In the genomic region with DNA sequence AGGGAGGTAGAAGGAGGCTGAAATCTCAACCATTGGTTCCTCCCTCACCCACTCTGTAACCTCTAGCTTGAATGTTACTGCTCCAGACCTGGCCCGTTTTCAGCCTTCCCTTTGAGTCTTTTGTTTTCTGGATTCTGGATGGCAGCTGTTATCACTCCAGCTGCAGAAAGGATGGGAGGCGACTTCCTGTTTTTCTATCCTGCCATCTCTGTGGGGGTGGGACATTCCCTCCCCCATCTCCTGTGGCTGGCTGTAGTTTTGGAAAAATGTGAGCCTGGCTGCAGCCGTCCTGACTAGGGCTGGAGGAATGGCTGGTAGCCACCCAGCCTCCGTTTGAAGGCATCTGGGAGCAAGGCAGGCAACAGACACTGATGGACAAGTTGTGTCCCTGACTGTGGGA, we compare ENCODE assay signal across 10 cellular contexts. TPM values are rescaled to one million over a fixed set of nuclear protein-coding genes. Genes with fewer than 3 reads are reported as not detected.
A peak's percentile ranks its signal among the peaks of the same experiment; 100 is the strongest.
DNase-seq lines count a peak whose midpoint lies in the region; TF ChIP-seq lines count a peak whose summit lies in the region.
"Had no signal": no experiment of that assay in that cellular context is flagged by ENCODE, and none has a peak within 500 bp of the region (broad histone marks: within the 10 kb centered on the region; RNA-seq: fewer than 3 reads in every experiment).

No MANE protein-coding gene starts in this region.

- H3K4me1 Mint-ChIP-seq in HFFc6 (ENCODE audit: low read depth): peaks cover 41% of the 10 kb centered on the region
- peaks cover 66% of the 10 kb centered on the region for H3K4me1 Mint-ChIP-seq in Calu3 (ENCODE audit: low read depth, unreplicated experiment)

- intact Hi-C loops in Calu3 (cut with micrococcal nuclease; ENCODE audit: unreplicated experiment): loop anchor here (5.0 to 10.0 kb wide), 3 partner anchors 59 to 189 kb away; partner anchors contain the start of gene BMAL2

- CTCF ChIA-PET in AG04450 (lab: Charles Lee) (no interaction called here), Calu3 (lab: Charles Lee) (no interaction called here)

- H3K27me3 ChIP-seq in AG04450 (ENCODE audit: control insufficient read depth, insufficient read depth, low read length): no peaks in the 10 kb centered on the region

- H3K9me3 Mint-ChIP-seq in HFFc6 (no peaks in the 10 kb centered on the region), Calu3 (ENCODE audit: low read depth, unreplicated experiment) (no peaks in the 10 kb centered on the region)

- H3K27ac Mint-ChIP-seq in HFFc6: peak overlapping the region; percentile 70
- no peak overlapping the region for H3K27ac Mint-ChIP-seq in Calu3 (ENCODE audit: unreplicated experiment)

- no peaks in the 10 kb centered on the region; the same call in none of the 2 replicates for H3K27me3 Mint-ChIP-seq in HFFc6 (ENCODE audit: insufficient read depth)
- H3K27me3 Mint-ChIP-seq in Calu3 (ENCODE audit: unreplicated experiment): no peaks in the 10 kb centered on the region

- H3K4me3 Mint-ChIP-seq in HFFc6 (peak overlapping the region; percentile 58), Calu3 (ENCODE audit: low read depth, unreplicated experiment) (no peak overlapping the region)

- H3K4me3 ChIP-seq in AG04450 (ENCODE audit: low read depth, low read length): no peak overlapping the region; the same call in 1 of the 2 replicates

- no peaks in the 10 kb centered on the region for H3K9me3 ChIP-seq in AG04450 (ENCODE audit: control insufficient read depth, insufficient read depth, low read length)

- POLR2A ChIA-PET in AG04450 (lab: Yijun Ruan, JAX): no interaction called here

- peaks cover 6% of the 10 kb centered on the region for H3K36me3 Mint-ChIP-seq in HFFc6 (ENCODE audit: low read depth)
- peaks cover 29% of the 10 kb centered on the region for H3K36me3 Mint-ChIP-seq in Calu3 (ENCODE audit: insufficient read depth, unreplicated experiment)

- DNase-seq in AG04450 (ENCODE audit: low read depth, low spot score) (no peak), HFFc6 (no peak), astrocyte of the hippocampus (ENCODE audit: low read depth, low spot score) (peak; percentile 20), lung microvascular endothelial cell (ENCODE audit: low read depth in 2 of 2) (peak; percentile 6 to 91), NCI-H187 (lab: John Stamatoyannopoulos, UW) (no peak), Calu3 (no peak), NCI-H1930 (lab: John Stamatoyannopoulos, UW) (no peak)
- no peak for DNase-seq in stimulated activated CD4-positive, alpha-beta T cell treated with anti-CD3 and anti-CD28 coated beads, Interleukin-2, amount 100 ng/mL, for 48 hours
- DNase-seq: Karpas-422; stimulated activated naive CD4-positive, alpha-beta T cell treated with Interleukin-2 at 50 U/mL for 16 hours had no signal

- H3K27ac ChIP-seq in AG04450 (ENCODE audit: low read depth, low read length): peak overlapping the region; percentile 49

- no TSS peak for BruUV-seq in Calu3 (replicated peaks; lab: Mats Ljungman, UMichigan)

- TF ChIP-seq CTCF in AG04450 (IDR thresholded peaks at IDR 0.05; ENCODE audit: low read depth, low read length) (no peak), HFFc6 (IDR thresholded peaks at IDR 0.05) (no peak), Calu3 (IDR thresholded peaks at IDR 0.05; ENCODE audit: unreplicated experiment) (no peak)

RNA-seq across cellular contexts. Expression of gene PPFIBP1, which starts 2.9 kb away (rescaled TPM):
- 42.5 and 58.3 TPM in 2 replicates for polyA plus RNA-seq in AG04450 (2011; rRNA removed)
- 70.1 and 79.6 TPM in 2 replicates for polyA minus RNA-seq in AG04450 (2011; rRNA and poly(A)+ RNA removed)
- 100 to 1,000 TPM in 2 of 6 experiments, 10 to 100 TPM in 4; 79.1 to 104 (median 92.0) TPM for total RNA-seq in HFFc6 (2021; fragmentation: NEBNext Ultra II Directional; extraction: Animal tissue kit (Norgen Biotek cat#: 25700))
- 301 and 612 TPM in 2 replicates for total RNA-seq in lung microvascular endothelial cell
- 58.7 and 64.8 TPM in 2 replicates for total RNA-seq in Calu3 (2022)

Comparison
In these comparisons a context has a peak if more than half of its experiments do, and no peak if none do; other contexts are left out.
1. DNase-seq: peak in astrocyte of the hippocampus (single experiment) and lung microvascular endothelial cell (2 of 2); none in AG04450 (single experiment), HFFc6 (single experiment), stimulated activated CD4-positive, alpha-beta T cell treated with anti-CD3 and anti-CD28 coated beads, Interleukin-2, amount 100 ng/mL, for 48 hours (0 of 2), NCI-H187 (0 of 2), Calu3 (single experiment) and NCI-H1930 (0 of 2).